In the genomic region with DNA sequence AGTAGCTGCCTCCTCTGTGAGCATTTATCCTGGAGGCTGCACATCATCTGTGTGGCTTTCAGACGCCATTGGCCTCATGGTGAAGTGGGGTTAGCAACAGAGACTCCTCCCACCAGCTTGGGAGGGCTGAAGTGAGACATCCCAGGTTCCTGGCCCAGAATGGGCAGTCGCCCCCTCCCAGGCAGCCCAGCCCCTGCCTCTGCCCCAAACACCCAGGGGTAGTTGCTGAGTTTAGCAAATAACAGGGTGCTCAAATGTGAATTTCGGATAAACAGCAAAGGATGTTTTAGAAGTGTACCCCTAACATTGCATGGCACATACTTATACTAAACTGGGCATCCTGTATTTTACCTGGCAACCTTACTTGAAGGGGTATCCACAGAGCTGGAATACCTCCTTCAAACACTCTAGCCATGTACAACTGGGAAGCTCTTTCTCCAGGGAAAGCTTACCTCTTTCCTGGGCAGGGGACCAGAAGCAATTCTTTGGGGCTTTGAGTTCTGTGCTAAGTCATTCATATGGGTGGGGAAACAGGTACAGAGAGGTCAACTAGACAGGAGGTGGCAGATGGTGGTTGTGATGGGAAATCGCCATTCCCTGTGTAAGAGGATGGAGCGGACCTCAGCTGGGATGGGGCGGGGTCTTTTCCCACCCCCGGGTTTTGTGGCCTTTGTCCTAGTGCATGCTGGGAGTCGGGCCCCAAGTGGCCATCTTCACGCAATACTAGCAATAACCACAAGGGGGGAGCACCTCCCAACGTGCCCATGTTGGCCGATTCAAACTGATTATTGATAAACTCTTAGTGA, we compare ENCODE assay signal across 8 cellular contexts. TPM values are rescaled to one million over a fixed set of nuclear protein-coding genes. Genes with fewer than 3 reads are reported as not detected.
DNase-seq lines count a peak whose midpoint lies in the region; ATAC-seq, FAIRE-seq and TF ChIP-seq lines count a peak whose summit lies in the region.

No MANE protein-coding gene starts in this region.

- TF ChIP-seq RAD21 in K562 (CRISPR knock-in tag; conservative IDR thresholded peaks at IDR 0.05 in 1 of 2, IDR thresholded peaks at IDR 0.05 in 1 of 2) = peak; percentile 40 to 72

- TF ChIP-seq POLR2A in K562 (conservative IDR thresholded peaks at IDR 0.05) = peak; percentile 81

- FAIRE-seq in K562 (lab: Jason Lieb, UNC) = peak; percentile 83

- H3K4me2 ChIP-seq in SU-DHL-6 (ENCODE audit: low read depth, low read length, poor library complexity, severe bottlenecking) (peak overlapping the region; percentile 19), K562 (ENCODE audit: insufficient read depth, low read length) (peak overlapping the region; percentile 61)

- intact Hi-C loops in K562 (cut with micrococcal nuclease) = loop anchor here (1.0 to 5.0 kb wide), 3 partner anchors 21 to 53 kb away; no protein-coding TSS in a partner anchor

- no peaks in the 10 kb centered on the region for H3K9me1 ChIP-seq in K562 (ENCODE audit: control insufficient read depth, insufficient read depth, low read length)

- DNase-seq in NCI-H2107 treated with DMSO at 0.1 percent for 48 hours (lab: John Stamatoyannopoulos, UW; ENCODE audit: unreplicated experiment) = peak; percentile 6
- DNase-seq in NCI-H2107 (lab: John Stamatoyannopoulos, UW) = no peak
- peak; percentile 53 for DNase-seq in LoVo (ENCODE audit: low spot score)
- DNase-seq in K562 (ENCODE audit: extremely low read depth in 1 of 4, low spot score in 3 of 4) = peak; percentile 77 to 84 (median 80)
- DNase-seq in islet precursor cell = peak; percentile 80
- DNase-seq in stimulated activated CD4-positive, alpha-beta T cell treated with anti-CD3 and anti-CD28 coated beads, Interleukin-4, amount 100 ng/mL, for 48 hours (ENCODE audit: low read depth in 2 of 2) = peak; percentile 54 to 56

- H3K4me3 ChIP-seq in SU-DHL-6 (ENCODE audit: insufficient read depth, low read length, poor library complexity, severe bottlenecking) (no peak overlapping the region), K562 (no peak overlapping the region)

- H3K9me2 ChIP-seq in SU-DHL-6 (replicated peaks; ENCODE audit: insufficient read depth, low read length) = no peaks in the 10 kb centered on the region

- TF ChIP-seq CTCF in SU-DHL-6 (IDR thresholded peaks at IDR 0.05; ENCODE audit: insufficient read depth, low read length, poor library complexity, severe bottlenecking) (peak; percentile 88), K562 (IDR thresholded peaks at IDR 0.05 in 2 of 3, conservative IDR thresholded peaks at IDR 0.05 in 1 of 3; ENCODE audit: insufficient read depth in 2 of 3, low read depth in 1 of 3, low read length in 3 of 3) (peak; percentile 79 to 84 (median 83))

- H3K9me3 ChIP-seq in SU-DHL-6 (ENCODE audit: insufficient read depth, low read length) (no peaks in the 10 kb centered on the region), K562 (replicated peaks; ENCODE audit: control insufficient read depth, insufficient read depth, low read depth, low read length) (no peaks in the 10 kb centered on the region)

- H3K9ac ChIP-seq in SU-DHL-6 (ENCODE audit: low read length) = no peak overlapping the region
- H3K9ac ChIP-seq in K562 (ENCODE audit: insufficient read depth in 1 of 2, low read depth in 2 of 2, low read length in 2 of 2) = peak overlapping the region; percentile 36 to 49; a peak in 2 of 4 replicates

- no peak overlapping the region for H3K27ac ChIP-seq in SU-DHL-6 (ENCODE audit: low read depth, low read length)
- H3K27ac ChIP-seq in K562 (ENCODE audit: extremely low read depth, low read depth, low read length) = peak overlapping the region; percentile 55

- 7% methylated on average over 10 of the region's 11 CpGs for WGBS in K562 (ENCODE audit: insufficient coverage, low coverage, missing lambda C conversion rate)

- TF ChIP-seq EP300 in K562 (IDR thresholded peaks at IDR 0.05; ENCODE audit: low read length) = no peak

- ATAC-seq in K562 = peak; percentile 86
- ATAC-seq in HG03025 (IDR thresholded peaks at IDR 0.05; ENCODE audit: low FRiP score, unreplicated experiment) = no peak

- H3K79me2 ChIP-seq in SU-DHL-6 (ENCODE audit: insufficient read depth, low read length) = no peaks in the 10 kb centered on the region
- H3K79me2 ChIP-seq in K562 (ENCODE audit: control insufficient read depth, insufficient read depth, low read length) = no peaks in the 10 kb centered on the region

- CTCF ChIA-PET in K562 (lab: Yijun Ruan, JAX; ENCODE audit: low intra/inter-chr PET ratio) = interaction anchor here (1.0 kb wide), 1 partner anchor 41 kb away, joined by 4 read pairs; no protein-coding TSS in a partner anchor

- H3K36me3 ChIP-seq in SU-DHL-6 (ENCODE audit: low read length) = no peaks in the 10 kb centered on the region
- H3K36me3 ChIP-seq in K562 (ENCODE audit: control insufficient read depth, insufficient read depth, low read length) = no peaks in the 10 kb centered on the region

- no peaks in the 10 kb centered on the region for H3F3A ChIP-seq in SU-DHL-6 (ENCODE audit: insufficient read depth)

- H2AFZ ChIP-seq in SU-DHL-6 (ENCODE audit: low read depth, low read length, severe bottlenecking) (peak overlapping the region; percentile 72), K562 (ENCODE audit: low read depth, low read length) (peak overlapping the region; percentile 89)

- H4K20me1 ChIP-seq in SU-DHL-6 (ENCODE audit: low read depth, low read length) (no peaks in the 10 kb centered on the region), K562 (replicated peaks; ENCODE audit: control insufficient read depth, insufficient read depth, low read length) (no peaks in the 10 kb centered on the region)

- peaks cover 32 to 33% of the 10 kb centered on the region in 2 experiments; a peak in 4 of 5 replicates for H3K4me1 ChIP-seq in K562 (replicated peaks in 1 of 2; ENCODE audit: control insufficient read depth in 2 of 2, insufficient read depth in 2 of 2, low read length in 2 of 2)

- H3K27me3 ChIP-seq in SU-DHL-6 (ENCODE audit: low read length) (no peaks in the 10 kb centered on the region), K562 (ENCODE audit: control insufficient read depth in 2 of 2, insufficient read depth in 2 of 2, low read length in 2 of 2) (no peaks in the 10 kb centered on the region)

- POLR2A ChIA-PET in K562 (lab: Yijun Ruan, JAX) = interaction anchor here (0.6 to 1.3 kb wide), 5 partner anchors 9 to 418 kb away, joined by 3 to 4 read pairs (median 3); a partner anchor contains a TSS

- in situ Hi-C loops in K562 (cut with MboI) = no loop called here

- BruUV-seq in K562 (replicated peaks; lab: Mats Ljungman, UMichigan) = TSS peak; percentile 99

RNA-seq across cellular contexts. Expression of a gene that starts 19.3 kb away (rescaled TPM):
- 10.0 and 26.7 TPM in 2 replicates for total RNA-seq in K562 (2011; cell fraction: chromatin; rRNA removed; ENCODE audit: low replicate concordance)
- 43.5 and 54.1 TPM in 2 replicates for total RNA-seq in K562 (2011; cell fraction: nucleolus; rRNA removed)
- total RNA-seq in K562 (2011; cell fraction: nucleoplasm; rRNA removed) = 28.7 and 33.9 TPM in 2 replicates
- total RNA-seq in K562 (2014; rRNA removed) (52.0 and 66.0 TPM in 2 replicates), K562 (2014; rRNA removed; fragmentation: Illumina TruSeq; extraction: Trizol) (25.2 and 30.1 TPM in 2 replicates), K562 (2015; rRNA removed; fragmentation: Illumina TruSeq; extraction: Trizol) (34.0 and 38.4 TPM in 2 replicates), K562 (2021) (43.3 and 45.8 TPM in 2 replicates)
- polyA plus RNA-seq in K562 (2011; rRNA removed) (24.0 and 37.7 TPM in 2 replicates), K562 (2014; fragmentation: Illumina TruSeq; extraction: Trizol) (22.5 and 35.0 TPM in 2 replicates), K562 (2014; fragmentation: Nextera tagmentation; extraction: Ambion mirVana) (10 to 100 TPM; 10.7 to 17.5 TPM), K562 (2014; rRNA removed) (41.8 and 42.0 TPM in 2 replicates)
- 52.1 and 102 TPM in 2 replicates for polyA plus RNA-seq in K562 (2011; cell fraction: cytosol; rRNA removed)
- polyA plus RNA-seq in K562 (2011; cell fraction: nucleus; rRNA removed) = 36.8 and 44.5 TPM in 2 replicates
- polyA plus RNA-seq in K562 (2012) = 37.8 and 39.6 TPM in 2 replicates
- polyA minus RNA-seq in K562 (2011; rRNA and poly(A)+ RNA removed) = 12.5 and 13.8 TPM in 2 replicates
- 18.5 and 20.8 TPM in 2 replicates for polyA minus RNA-seq in K562 (2011; cell fraction: cytosol; rRNA and poly(A)+ RNA removed)
- 19.5 and 23.8 TPM in 2 replicates for polyA minus RNA-seq in K562 (2011; cell fraction: nucleus; rRNA and poly(A)+ RNA removed)

RNA-seq across cellular contexts. Expression of a gene that starts 27.0 kb away (rescaled TPM):
- not detected in 2 replicates for total RNA-seq in K562 (2011; cell fraction: chromatin; rRNA removed; ENCODE audit: low replicate concordance)
- total RNA-seq in K562 (2011; cell fraction: nucleolus; rRNA removed) = not detected in 2 replicates
- total RNA-seq in K562 (2011; cell fraction: nucleoplasm; rRNA removed) = not detected in 2 replicates
- not detected in 2 replicates for total RNA-seq in K562 (2014; rRNA removed)
- not detected in 2 replicates for total RNA-seq in K562 (2014; rRNA removed; fragmentation: Illumina TruSeq; extraction: Trizol)
- total RNA-seq in K562 (2015; rRNA removed; fragmentation: Illumina TruSeq; extraction: Trizol) = not detected in 2 replicates
- not detected in 2 replicates for total RNA-seq in K562 (2021)
- polyA plus RNA-seq in K562 (2011; rRNA removed) = not detected in 2 replicates
- 0.04 TPM in 1 of 2 replicates, not detected in the other for polyA plus RNA-seq in K562 (2011; cell fraction: cytosol; rRNA removed)
- not detected in 2 replicates for polyA plus RNA-seq in K562 (2011; cell fraction: nucleus; rRNA removed)
- not detected in 2 replicates for polyA plus RNA-seq in K562 (2012)
- not detected in 2 replicates for polyA plus RNA-seq in K562 (2014; fragmentation: Illumina TruSeq; extraction: Trizol)
- not detected for polyA plus RNA-seq in K562 (2014; fragmentation: Nextera tagmentation; extraction: Ambion mirVana)
- not detected in 2 replicates for polyA plus RNA-seq in K562 (2014; rRNA removed)
- not detected in 2 replicates for polyA minus RNA-seq in K562 (2011; rRNA and poly(A)+ RNA removed)
- not detected in 2 replicates for polyA minus RNA-seq in K562 (2011; cell fraction: cytosol; rRNA and poly(A)+ RNA removed)
- polyA minus RNA-seq in K562 (2011; cell fraction: nucleus; rRNA and poly(A)+ RNA removed) = not detected in 2 replicates

RNA-seq across cellular contexts. Expression of a gene that starts 48.0 kb away (rescaled TPM):
- 0.44 and 0.46 TPM in 2 replicates for total RNA-seq in K562 (2011; cell fraction: chromatin; rRNA removed; ENCODE audit: low replicate concordance)
- 0.67 and 1.1 TPM in 2 replicates for total RNA-seq in K562 (2011; cell fraction: nucleolus; rRNA removed)
- total RNA-seq in K562 (2011; cell fraction: nucleoplasm; rRNA removed) = 0.81 and 1.2 TPM in 2 replicates
- total RNA-seq in K562 (2014; rRNA removed) = 0.05 and 0.08 TPM in 2 replicates
- total RNA-seq in K562 (2014; rRNA removed; fragmentation: Illumina TruSeq; extraction: Trizol) = 0.04 and 0.06 TPM in 2 replicates
- 0.11 TPM in 2 replicates for total RNA-seq in K562 (2015; rRNA removed; fragmentation: Illumina TruSeq; extraction: Trizol)
- total RNA-seq in K562 (2021) = 0.04 and 0.16 TPM in 2 replicates
- 0.07 and 0.11 TPM in 2 replicates for polyA plus RNA-seq in K562 (2011; rRNA removed)
- 0.03 and 0.07 TPM in 2 replicates for polyA plus RNA-seq in K562 (2011; cell fraction: cytosol; rRNA removed)
- polyA plus RNA-seq in K562 (2011; cell fraction: nucleus; rRNA removed) = 0.23 and 0.29 TPM in 2 replicates
- polyA plus RNA-seq in K562 (2012) = 0.36 and 0.39 TPM in 2 replicates
- 0.06 and 0.12 TPM in 2 replicates for polyA plus RNA-seq in K562 (2014; fragmentation: Illumina TruSeq; extraction: Trizol)
- under 1 TPM; 0.10 to 0.17 TPM for polyA plus RNA-seq in K562 (2014; fragmentation: Nextera tagmentation; extraction: Ambion mirVana)
- 0.03 TPM in 1 of 2 replicates, not detected in the other for polyA plus RNA-seq in K562 (2014; rRNA removed)
- 0.21 and 0.46 TPM in 2 replicates for polyA minus RNA-seq in K562 (2011; rRNA and poly(A)+ RNA removed)
- polyA minus RNA-seq in K562 (2011; cell fraction: cytosol; rRNA and poly(A)+ RNA removed) = not detected in 2 replicates
- polyA minus RNA-seq in K562 (2011; cell fraction: nucleus; rRNA and poly(A)+ RNA removed) = 0.54 and 1.3 TPM in 2 replicates

RNA-seq across cellular contexts. Expression of a gene that starts 57.6 kb away (rescaled TPM):
- 27.4 and 48.7 TPM in 2 replicates for total RNA-seq in K562 (2011; cell fraction: chromatin; rRNA removed; ENCODE audit: low replicate concordance)
- 28.0 and 30.2 TPM in 2 replicates for total RNA-seq in K562 (2011; cell fraction: nucleolus; rRNA removed)
- total RNA-seq in K562 (2011; cell fraction: nucleoplasm; rRNA removed) = 20.8 and 23.6 TPM in 2 replicates
- total RNA-seq in K562 (2014; rRNA removed) (4.0 and 4.7 TPM in 2 replicates), K562 (2014; rRNA removed; fragmentation: Illumina TruSeq; extraction: Trizol) (1.7 and 2.7 TPM in 2 replicates), K562 (2015; rRNA removed; fragmentation: Illumina TruSeq; extraction: Trizol) (2.2 and 2.3 TPM in 2 replicates), K562 (2021) (6.8 and 9.2 TPM in 2 replicates)
- polyA plus RNA-seq in K562 (2011; rRNA removed) (5.6 and 7.1 TPM in 2 replicates), K562 (2014; fragmentation: Illumina TruSeq; extraction: Trizol) (2.1 and 3.9 TPM in 2 replicates), K562 (2014; fragmentation: Nextera tagmentation; extraction: Ambion mirVana) (under 1 TPM; 0.08 to 0.10 TPM), K562 (2014; rRNA removed) (7.2 and 9.8 TPM in 2 replicates)
- 5.7 and 6.6 TPM in 2 replicates for polyA plus RNA-seq in K562 (2011; cell fraction: cytosol; rRNA removed)
- 45.1 and 65.6 TPM in 2 replicates for polyA plus RNA-seq in K562 (2011; cell fraction: nucleus; rRNA removed)
- 4.8 and 8.3 TPM in 2 replicates for polyA plus RNA-seq in K562 (2012)
- polyA minus RNA-seq in K562 (2011; rRNA and poly(A)+ RNA removed) = 2.4 and 4.7 TPM in 2 replicates
- 4.0 and 6.6 TPM in 2 replicates for polyA minus RNA-seq in K562 (2011; cell fraction: cytosol; rRNA and poly(A)+ RNA removed)
- polyA minus RNA-seq in K562 (2011; cell fraction: nucleus; rRNA and poly(A)+ RNA removed) = 7.2 and 8.2 TPM in 2 replicates
